Comparison of ENCODE assay signal across 8 cellular contexts in the genomic region with DNA sequence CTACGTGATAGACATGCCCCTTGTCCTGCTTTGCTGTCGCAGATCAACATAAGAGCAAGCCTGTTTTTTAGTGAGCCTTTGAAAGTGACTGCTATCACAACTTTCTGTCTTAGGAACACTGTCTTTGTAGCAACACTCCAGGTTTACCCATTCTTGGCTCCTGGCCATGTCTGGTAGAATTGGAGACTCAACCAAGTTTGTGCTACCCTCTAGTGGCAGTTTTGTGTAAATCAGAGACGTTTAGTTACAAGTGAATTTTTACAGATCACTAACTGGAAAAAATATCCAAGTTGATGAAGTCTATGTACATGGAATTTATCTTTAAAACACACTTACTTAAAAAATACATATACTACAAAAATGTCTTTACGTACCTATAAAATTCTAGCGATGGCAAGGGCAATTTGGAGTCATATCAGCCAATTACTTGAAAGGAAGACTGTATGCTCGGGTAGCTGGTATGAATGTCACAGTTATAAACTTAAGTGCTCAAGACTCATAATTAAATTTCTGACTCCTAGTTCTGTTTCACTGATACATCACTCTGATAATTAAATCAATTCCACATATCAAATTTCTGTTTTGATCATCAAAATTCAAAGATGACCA.
DNase-seq lines count a peak whose midpoint lies in the region; ATAC-seq and TF ChIP-seq lines count a peak whose summit lies in the region.

No MANE protein-coding gene starts in this region.

- H3K36me3 Mint-ChIP-seq in CD14-positive monocyte, result no peaks in the 10 kb centered on the region

- peak; percentile 76 for DNase-seq in CD14-positive monocyte (ENCODE audit: low spot score)
- peak; percentile 23 for DNase-seq in NCI-H2081 treated with DMSO at 0.1 percent for 48 hours (lab: John Stamatoyannopoulos, UW)
- DNase-seq in T1000 (lab: John Stamatoyannopoulos, UW), result peak; percentile 34
- DNase-seq in ecto neural progenitor cell (ENCODE audit: low spot score), result peak; percentile 47
- peak; percentile 83 to 84 for DNase-seq in lung microvascular endothelial cell (ENCODE audit: low read depth in 2 of 2)
- DNase-seq in thyroid gland, result peak; percentile 85 to 87

- H3K27ac Mint-ChIP-seq in CD14-positive monocyte, result peak overlapping the region in 1 of 7 donors; percentile 6

- intact Hi-C loops in CD14-positive monocyte (cut with micrococcal nuclease) (loop anchor here (2.0 to 5.0 kb wide), 2 partner anchors 157 to 158 kb away; partner anchors contain the start of gene RAB32 (in 2 of the 2)), thyroid gland (cut with DNase I) (loop anchor here (10.0 kb wide), 1 partner anchor 775 kb away; no protein-coding TSS in a partner anchor)

- 22 to 23% methylated on average over 6 of the region's 6 CpGs for WGBS in thyroid gland, 2 donors

- peak; percentile 71 for ATAC-seq in GM18861 (IDR thresholded peaks at IDR 0.05; ENCODE audit: unreplicated experiment)
- ATAC-seq in HG03060 (IDR thresholded peaks at IDR 0.05; ENCODE audit: low read depth, unreplicated experiment), result peak; percentile 57

- H3K27ac ChIP-seq in thyroid gland, result no peak overlapping the region

- peaks cover 5% of the 10 kb centered on the region for H3K4me1 Mint-ChIP-seq in CD14-positive monocyte

- H3K9me3 Mint-ChIP-seq in CD14-positive monocyte, result peaks cover 0 to 3% (median 0%) of the 10 kb centered on the region in 7 donors

- TF ChIP-seq POLR2A in thyroid gland (IDR thresholded peaks at IDR 0.05), result no peak

- TF ChIP-seq CTCF in CD14-positive monocyte (IDR thresholded peaks at IDR 0.05) (peak; percentile 78), thyroid gland (IDR thresholded peaks at IDR 0.05) (peak; percentile 16 to 88 (median 78))

- no peaks in the 10 kb centered on the region for H3K27me3 Mint-ChIP-seq in CD14-positive monocyte (ENCODE audit: low read depth in 3 of 3)

- H3K4me1 ChIP-seq in thyroid gland, result no peaks in the 10 kb centered on the region

- no peak overlapping the region for H3K4me3 Mint-ChIP-seq in CD14-positive monocyte

- no peaks in the 10 kb centered on the region for H3K27me3 ChIP-seq in thyroid gland

- H3K9me3 ChIP-seq in thyroid gland, result no peaks in the 10 kb centered on the region

- no peaks in the 10 kb centered on the region for H3K36me3 ChIP-seq in thyroid gland

- no peak overlapping the region for H3K4me3 ChIP-seq in thyroid gland (replicated peaks in 1 of 3)

Comparison
In these comparisons a context has a peak if more than half of its experiments do, and no peak if none do; other contexts are left out.
1. DNase-seq: peak in every context shown above with its lines; median percentile 86 in thyroid gland; 84 in lung microvascular endothelial cell; 76 in CD14-positive monocyte; 47 in ecto neural progenitor cell; 34 in T1000; 23 in NCI-H2081 treated with DMSO at 0.1 percent for 48 hours.